In the genomic region with DNA sequence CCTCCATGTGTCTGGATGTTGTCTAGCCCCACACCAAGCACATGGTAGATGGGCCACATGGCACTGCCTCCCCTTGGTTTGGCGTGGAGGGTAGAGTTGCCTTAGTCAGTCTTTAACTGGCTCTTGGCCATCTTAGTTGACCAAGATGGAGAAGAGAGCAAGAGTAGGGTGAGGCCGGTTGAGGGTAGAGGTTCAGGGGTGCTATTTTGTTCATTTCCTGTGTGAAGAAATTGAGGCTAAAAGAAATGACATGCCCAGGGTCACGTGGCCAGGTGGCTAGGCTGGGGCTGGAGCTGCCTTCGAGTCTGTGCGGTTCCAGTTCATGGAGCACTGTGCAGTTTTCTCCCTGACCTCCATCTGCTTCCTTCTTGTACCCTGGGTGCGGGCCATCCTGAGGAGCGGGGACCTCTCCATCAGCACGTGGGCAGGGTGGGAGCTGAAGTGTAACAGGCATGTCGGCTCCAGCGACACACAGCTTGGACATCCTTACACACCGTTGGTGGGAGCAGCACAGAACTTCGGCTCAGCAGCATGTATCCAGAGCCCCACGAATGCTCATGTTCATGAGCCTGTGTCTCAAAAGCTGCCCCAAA, we compare ENCODE assay signal across 14 cellular contexts.
A peak's percentile ranks its signal among the peaks of the same experiment; 100 is the strongest.
DNase-seq lines count a peak whose midpoint lies in the region; ATAC-seq, FAIRE-seq and TF ChIP-seq lines count a peak whose summit lies in the region.
"Had no signal": no experiment of that assay in that cellular context is flagged by ENCODE, and none has a peak within 500 bp of the region (broad histone marks: within the 10 kb centered on the region; RNA-seq: fewer than 3 reads in every experiment).

No MANE protein-coding gene starts in this region.

- peak; percentile 59 for ATAC-seq in natural killer cell treated with Interleukin-12 subunit alpha and Interleukin-12 subunit beta and Interleukin-15 and Interleukin-18, amount 100 ng/mL, for 72 hours
- ATAC-seq in stimulated activated effector memory CD8-positive, alpha-beta T cell treated with anti-CD3 and anti-CD28 coated beads, Interleukin-12 subunit alpha, Interleukin-12 subunit beta, amount 100 ng/mL, for 72 hours, result peak; percentile 45
- ATAC-seq: A549, GM12878 had no signal

- FAIRE-seq in bronchial epithelial cell (lab: Jason Lieb, UNC), result peak; percentile 86
- FAIRE-seq: A549, GM12878, GM18507, H54 had no signal

- peaks cover 0 to 5% of the 10 kb centered on the region in 2 donors for H3K27me3 Mint-ChIP-seq in natural killer cell treated with Interleukin-12 subunit alpha and Interleukin-12 subunit beta and Interleukin-15 and Interleukin-18, amount 100 ng/mL, for 72 hours

- no peaks in the 10 kb centered on the region for H3K27me3 ChIP-seq in BLaER1 treated with 17β-estradiol and CSF1 and Interleukin-3, amounts not matched to agents 10 nM and 100 nM
- H3K27me3 ChIP-seq in bronchial epithelial cell (ENCODE audit: control insufficient read depth, insufficient read depth, low read length), result no peaks in the 10 kb centered on the region

- no peak overlapping the region for H3K4me3 ChIP-seq in BLaER1 treated with 17β-estradiol and CSF1 and Interleukin-3, amounts not matched to agents 10 nM and 100 nM
- H3K4me3 ChIP-seq in bronchial epithelial cell (ENCODE audit: low read depth, low read length), result no peak overlapping the region
- H3K4me3 ChIP-seq: A549, GM12878 had no signal

- no peak overlapping the region for H3K27ac Mint-ChIP-seq in natural killer cell treated with Interleukin-12 subunit alpha and Interleukin-12 subunit beta and Interleukin-15 and Interleukin-18, amount 100 ng/mL, for 72 hours
- H3K27ac Mint-ChIP-seq in stimulated activated effector memory CD8-positive, alpha-beta T cell treated with anti-CD3 and anti-CD28 coated beads, Interleukin-12 subunit alpha, Interleukin-12 subunit beta, amount 100 ng/mL, for 72 hours, result no peak overlapping the region
- H3K27ac Mint-ChIP-seq: CD4-positive, alpha-beta T cell had no signal

- H3K9ac ChIP-seq in BLaER1 treated with 17β-estradiol and CSF1 and Interleukin-3, amounts not matched to agents 10 nM and 100 nM, result no peak overlapping the region

- peak overlapping the region in 8 of 11 experiments; percentile 28 to 47 (median 42); a peak in 15 of 22 replicates for H3K4me2 ChIP-seq in BLaER1 treated with 17β-estradiol and CSF1 and Interleukin-3, amounts not matched to agents 10 nM and 100 nM
- H3K4me2 ChIP-seq: A549 had no signal

- no peak for TF ChIP-seq CTCF in bronchial epithelial cell (IDR thresholded peaks at IDR 0.05; ENCODE audit: insufficient read depth, low read length, severe bottlenecking)

- H3K36me3 ChIP-seq in BLaER1 treated with 17β-estradiol and CSF1 and Interleukin-3, amounts not matched to agents 10 nM and 100 nM, result peaks cover 0 to 37% (median 19%) of the 10 kb centered on the region in 11 experiments; a peak in 11 of 22 replicates
- H3K36me3 ChIP-seq in bronchial epithelial cell (ENCODE audit: control insufficient read depth, insufficient read depth, low read length), result no peaks in the 10 kb centered on the region

- H3K9me3 ChIP-seq in BLaER1 treated with 17β-estradiol and CSF1 and Interleukin-3, amounts not matched to agents 10 nM and 100 nM (replicated peaks in 1 of 11), result no peaks in the 10 kb centered on the region
- H3K9me3 ChIP-seq: A549 had no signal

- H3K4me3 Mint-ChIP-seq in natural killer cell treated with Interleukin-12 subunit alpha and Interleukin-12 subunit beta and Interleukin-15 and Interleukin-18, amount 100 ng/mL, for 72 hours, result no peak overlapping the region
- no peak overlapping the region for H3K4me3 Mint-ChIP-seq in stimulated activated effector memory CD8-positive, alpha-beta T cell treated with anti-CD3 and anti-CD28 coated beads, Interleukin-12 subunit alpha, Interleukin-12 subunit beta, amount 100 ng/mL, for 72 hours
- H3K4me3 Mint-ChIP-seq: CD4-positive, alpha-beta T cell had no signal

- H3K4me1 Mint-ChIP-seq in natural killer cell treated with Interleukin-12 subunit alpha and Interleukin-12 subunit beta and Interleukin-15 and Interleukin-18, amount 100 ng/mL, for 72 hours (ENCODE audit: low read depth in 2 of 2), result peaks cover 18 to 23% of the 10 kb centered on the region in 2 donors
- H3K4me1 Mint-ChIP-seq in stimulated activated effector memory CD8-positive, alpha-beta T cell treated with anti-CD3 and anti-CD28 coated beads, Interleukin-12 subunit alpha, Interleukin-12 subunit beta, amount 100 ng/mL, for 72 hours, result peaks cover 23% of the 10 kb centered on the region

- no peak overlapping the region for H3K27ac ChIP-seq in BLaER1 treated with 17β-estradiol and CSF1 and Interleukin-3, amounts not matched to agents 10 nM and 100 nM
- H3K27ac ChIP-seq: A549 had no signal

- 0 out of 22 replicates have a peak, but pooled peaks cover 0 to 5% (median 0%) of the 10 kb centered on the region in 11 experiments for H4K20me1 ChIP-seq in BLaER1 treated with 17β-estradiol and CSF1 and Interleukin-3, amounts not matched to agents 10 nM and 100 nM

- no peaks in the 10 kb centered on the region for H3K9me3 Mint-ChIP-seq in natural killer cell treated with Interleukin-12 subunit alpha and Interleukin-12 subunit beta and Interleukin-15 and Interleukin-18, amount 100 ng/mL, for 72 hours
- no peaks in the 10 kb centered on the region for H3K9me3 Mint-ChIP-seq in stimulated activated effector memory CD8-positive, alpha-beta T cell treated with anti-CD3 and anti-CD28 coated beads, Interleukin-12 subunit alpha, Interleukin-12 subunit beta, amount 100 ng/mL, for 72 hours
- H3K9me3 Mint-ChIP-seq: CD4-positive, alpha-beta T cell had no signal

- H3K36me3 Mint-ChIP-seq in natural killer cell treated with Interleukin-12 subunit alpha and Interleukin-12 subunit beta and Interleukin-15 and Interleukin-18, amount 100 ng/mL, for 72 hours, result no peaks in the 10 kb centered on the region
- H3K36me3 Mint-ChIP-seq in stimulated activated effector memory CD8-positive, alpha-beta T cell treated with anti-CD3 and anti-CD28 coated beads, Interleukin-12 subunit alpha, Interleukin-12 subunit beta, amount 100 ng/mL, for 72 hours, result no peaks in the 10 kb centered on the region

- peaks cover 0 to 26% (median 22%) of the 10 kb centered on the region in 10 experiments; a peak in 15 of 20 replicates for H3K4me1 ChIP-seq in BLaER1 treated with 17β-estradiol and CSF1 and Interleukin-3, amounts not matched to agents 10 nM and 100 nM
- H3K4me1 ChIP-seq: A549 had no signal

- DNase-seq in bronchial epithelial cell (ENCODE audit: low read depth) (no peak), COR-L47 (lab: John Stamatoyannopoulos, UW) (no peak), NCI-H1436 (lab: John Stamatoyannopoulos, UW) (no peak)
- no peak for DNase-seq in natural killer cell treated with Interleukin-12 subunit alpha and Interleukin-12 subunit beta and Interleukin-15 and Interleukin-18, amount 100 ng/mL, for 72 hours (ENCODE audit: low spot score)
- DNase-seq in stimulated activated effector memory CD8-positive, alpha-beta T cell treated with anti-CD3 and anti-CD28 coated beads, Interleukin-12 subunit alpha, Interleukin-12 subunit beta, amount 100 ng/mL, for 72 hours (ENCODE audit: low spot score in 2 of 2), result no peak
- DNase-seq: AML-193; C1 segment of cervical spinal cord; CD4-positive, alpha-beta T cell; DMS79 had no signal
